In genomic region chr9:69495331-69495730, GRCh38 we compare ENCODE assay signal across 26 cellular contexts.
"Had no signal": no experiment of that assay in that cellular context is flagged by ENCODE, and none has a peak within 500 bp of the region (broad histone marks: within the 10 kb centered on the region; RNA-seq: fewer than 3 reads in every experiment).

No MANE protein-coding gene starts in this region.

- H3K4me1 Mint-ChIP-seq: memory B cell; stimulated activated naive B cell treated with anti-CD40 and anti-IgM and Interleukin-4, amounts not matched to agents 10 μg/mL and 1 μg/mL and 100 μg/mL, for 72 hours had no signal

- H3K27ac Mint-ChIP-seq: activated CD4-positive, alpha-beta T cell treated with anti-CD3 and anti-CD28 coated beads, Interleukin-2, amount 10 ng/mL, durations not matched to agents 7 days and 5 days; activated CD8-positive, alpha-beta T cell treated with anti-CD3 and anti-CD28 coated beads for 36 hours; effector memory CD8-positive, alpha-beta T cell; memory B cell; natural killer cell treated with Interleukin-12 subunit alpha and Interleukin-12 subunit beta and Interleukin-15 and Interleukin-18, amount 100 ng/mL, for 72 hours; stimulated activated naive B cell treated with anti-CD40 and anti-IgM and Interleukin-4, amounts not matched to agents 10 μg/mL and 1 μg/mL and 100 μg/mL, for 72 hours had no signal

- H3K4me3 Mint-ChIP-seq: activated CD4-positive, alpha-beta T cell treated with anti-CD3 and anti-CD28 coated beads, Interleukin-2, amount 10 ng/mL, durations not matched to agents 7 days and 5 days; activated CD8-positive, alpha-beta T cell treated with anti-CD3 and anti-CD28 coated beads for 36 hours; brain; effector memory CD8-positive, alpha-beta T cell; memory B cell; natural killer cell treated with Interleukin-12 subunit alpha and Interleukin-12 subunit beta and Interleukin-15 and Interleukin-18, amount 100 ng/mL, for 72 hours; stimulated activated naive B cell treated with anti-CD40 and anti-IgM and Interleukin-4, amounts not matched to agents 10 μg/mL and 1 μg/mL and 100 μg/mL, for 72 hours had no signal

- DNase-seq: activated CD4-positive, alpha-beta T cell treated with anti-CD3 and anti-CD28 coated beads, Interleukin-2, amount 10 ng/mL, durations not matched to agents 7 days and 5 days; activated CD4-positive, CD25-positive, alpha-beta regulatory T cell treated with anti-CD3 and anti-CD28 coated beads, Interleukin-2, amount 50 U/mL, for 72 hours; activated CD8-positive, alpha-beta T cell treated with anti-CD3 and anti-CD28 coated beads for 36 hours; activated T-cell treated with anti-CD3 and anti-CD28 coated beads, Interleukin-2, amount 50 U/mL, for 1 hour; aorta; central memory CD4-positive, alpha-beta T cell; effector memory CD8-positive, alpha-beta T cell; esophagus squamous epithelium; gastrocnemius medialis; hippocampal formation; nucleus accumbens; stimulated activated CD4-positive, alpha-beta T cell treated with anti-CD3 and anti-CD28 coated beads, Interleukin-2, amount 100 ng/mL, for 48 hours; stimulated activated CD8-positive, alpha-beta memory T cell treated with anti-CD3 and anti-CD28 coated beads, Interleukin-4, amount 100 ng/mL, for 48 hours; stimulated activated naive B cell treated with anti-CD40 and anti-IgM and Interleukin-4, amounts not matched to agents 10 μg/mL and 1 μg/mL and 100 μg/mL, for 72 hours; transverse colon; uterus; WERI-Rb-1 had no signal

- H3K4me3 ChIP-seq: esophagus squamous epithelium, gastrocnemius medialis, smooth muscle cell, transverse colon, uterus had no signal

- ATAC-seq: activated CD8-positive, alpha-beta T cell treated with anti-CD3 and anti-CD28 coated beads for 36 hours; activated naive CD4-positive, alpha-beta T cell treated with anti-CD3 and anti-CD28 coated beads, Interleukin-2, amount 50 U/mL, for 72 hours; effector memory CD8-positive, alpha-beta T cell; gastrocnemius medialis; natural killer cell treated with Interleukin-12 subunit alpha and Interleukin-12 subunit beta and Interleukin-15 and Interleukin-18, amount 100 ng/mL, for 72 hours; sciatic nerve; stimulated activated naive B cell treated with anti-CD40 and anti-IgM and Interleukin-4, amounts not matched to agents 10 μg/mL and 1 μg/mL and 100 μg/mL, for 72 hours had no signal

- H3K9ac ChIP-seq: parathyroid adenoma had no signal

- H3K27me3 ChIP-seq: esophagus squamous epithelium, gastrocnemius medialis, transverse colon, uterus had no signal

- H3K9me3 Mint-ChIP-seq: activated CD8-positive, alpha-beta T cell treated with anti-CD3 and anti-CD28 coated beads for 36 hours; activated naive CD4-positive, alpha-beta T cell treated with anti-CD3 and anti-CD28 coated beads, Interleukin-2, amount 50 U/mL, for 72 hours; effector memory CD8-positive, alpha-beta T cell; memory B cell; natural killer cell treated with Interleukin-12 subunit alpha and Interleukin-12 subunit beta and Interleukin-15 and Interleukin-18, amount 100 ng/mL, for 72 hours; stimulated activated naive B cell treated with anti-CD40 and anti-IgM and Interleukin-4, amounts not matched to agents 10 μg/mL and 1 μg/mL and 100 μg/mL, for 72 hours had no signal

- H3K4me2 ChIP-seq: smooth muscle cell had no signal

- H3K36me3 Mint-ChIP-seq: memory B cell; natural killer cell treated with Interleukin-12 subunit alpha and Interleukin-12 subunit beta and Interleukin-15 and Interleukin-18, amount 100 ng/mL, for 72 hours; stimulated activated naive B cell treated with anti-CD40 and anti-IgM and Interleukin-4, amounts not matched to agents 10 μg/mL and 1 μg/mL and 100 μg/mL, for 72 hours had no signal

- FAIRE-seq: colon, TTC549 had no signal

- H3K9me3 ChIP-seq: esophagus squamous epithelium, gastrocnemius medialis, transverse colon, uterus had no signal

- H3K4me1 ChIP-seq: esophagus squamous epithelium, parathyroid adenoma, transverse colon, uterus had no signal

- H3K27ac ChIP-seq: esophagus squamous epithelium, gastrocnemius medialis, parathyroid adenoma, transverse colon, uterus, WERI-Rb-1 had no signal

- H3K36me3 ChIP-seq: esophagus squamous epithelium, gastrocnemius medialis, transverse colon, uterus, WERI-Rb-1 had no signal

- H3K27me3 Mint-ChIP-seq: activated CD4-positive, alpha-beta T cell treated with anti-CD3 and anti-CD28 coated beads, Interleukin-2, amount 10 ng/mL, durations not matched to agents 7 days and 5 days; brain; stimulated activated naive B cell treated with anti-CD40 and anti-IgM and Interleukin-4, amounts not matched to agents 10 μg/mL and 1 μg/mL and 100 μg/mL, for 72 hours had no signal

- H2AFZ ChIP-seq: parathyroid adenoma had no signal
